1 cellular context compared by ENCODE assay signal in genomic region chr13:33250594-33250993, GRCh38.
TF ChIP-seq lines count a peak whose summit lies in the region.

No MANE protein-coding gene starts in this region.

TF ChIP-seq in GM12878, 131 proteins besides CTCF, POLR2A, EP300 and RAD21:
- TF ChIP-seq KDM1A (IDR thresholded peaks at IDR 0.05; ENCODE audit: borderline replicate concordance), result no peak
- TF ChIP-seq CHD1 (IDR thresholded peaks at IDR 0.05; ENCODE audit: low read depth, low read length), result no peak
- TF ChIP-seq EED (IDR thresholded peaks at IDR 0.05; ENCODE audit: low read depth), result no peak
- TF ChIP-seq SMAD1 (IDR thresholded peaks at IDR 0.05; ENCODE audit: low read depth, partially characterized antibody), result no peak
- no peak for TF ChIP-seq SP1 (IDR thresholded peaks at IDR 0.05; ENCODE audit: low read depth, low read length)
- TF ChIP-seq BMI1 (IDR thresholded peaks at IDR 0.05; ENCODE audit: borderline replicate concordance), result no peak
- no peak for TF ChIP-seq RUNX3 (IDR thresholded peaks at IDR 0.05; ENCODE audit: low read length)
- no peak for TF ChIP-seq POLR2AphosphoS5 (IDR thresholded peaks at IDR 0.05; ENCODE audit: low read length)
- no peak for TF ChIP-seq FOXM1 (IDR thresholded peaks at IDR 0.05; ENCODE audit: low read depth, low read length)
- TF ChIP-seq ZNF687 (IDR thresholded peaks at IDR 0.05), result no peak
- TF ChIP-seq NR2C1 (IDR thresholded peaks at IDR 0.05), result no peak
